In genomic region chr6:142846883-142847287, GRCh38 we compare ENCODE assay signal across 7 cellular contexts.
DNase-seq lines count a peak whose midpoint lies in the region; ATAC-seq and TF ChIP-seq lines count a peak whose summit lies in the region.

No MANE protein-coding gene starts in this region.

- H3K36me3 ChIP-seq in HEK293 (ENCODE audit: control insufficient read depth in 2 of 2, insufficient read depth in 1 of 2, low read length in 2 of 2) (no peaks in the 10 kb centered on the region), heart left ventricle (no peaks in the 10 kb centered on the region), stomach (no peaks in the 10 kb centered on the region)

- 25 to 35% (median 29%) methylated on average over 5 of the region's 5 CpGs for WGBS in heart left ventricle, 4 donors
- 62 to 78% (median 68%) methylated on average over 5 of the region's 5 CpGs for WGBS in stomach, 5 donors

- H3K9me3 Mint-ChIP-seq in activated B cell treated with CpG ODN at 0.5 μM for 24 hours (no peaks in the 10 kb centered on the region), CD14-positive monocyte (no peaks in the 10 kb centered on the region)

- intact Hi-C loops in activated B cell treated with CpG ODN at 0.5 μM for 24 hours (cut with micrococcal nuclease) = no loop called here
- intact Hi-C loops in heart left ventricle (cut with DNase I) = loop anchor here in 8 of 10 donors (1.0 to 10.0 kb wide), 6 partner anchors 35 to 100 kb away; partner anchors contain the start of gene HIVEP2 (in 6 of the 8)
- intact Hi-C loops in stomach (cut with DNase I; ENCODE audit: low total_unique reads) = no loop called here
- intact Hi-C loops in CD14-positive monocyte (cut with micrococcal nuclease) = no loop called here

- no peaks in the 10 kb centered on the region for H3K27me3 ChIP-seq in heart left ventricle
- H3K27me3 ChIP-seq in stomach = no peaks in the 10 kb centered on the region

- H3K4me3 Mint-ChIP-seq in activated B cell treated with CpG ODN at 0.5 μM for 24 hours (no peak overlapping the region), CD14-positive monocyte (no peak overlapping the region)

- H3K27ac ChIP-seq in HEK293 (ENCODE audit: extremely low read depth, low read depth, low read length) = no peak overlapping the region
- H3K27ac ChIP-seq in heart left ventricle = peak overlapping the region; percentile 69 to 89 (median 86)
- H3K27ac ChIP-seq in stomach = peak overlapping the region; percentile 57 to 85 (median 77)

- H3K27me3 Mint-ChIP-seq in activated B cell treated with CpG ODN at 0.5 μM for 24 hours (no peaks in the 10 kb centered on the region), CD14-positive monocyte (ENCODE audit: low read depth in 3 of 3) (no peaks in the 10 kb centered on the region)

- POLR2A ChIA-PET in HEK293 (lab: Yijun Ruan, JAX) = no interaction called here
- POLR2A ChIA-PET in activated B cell treated with CpG ODN at 0.5 μM for 24 hours (lab: Charles Lee) = interaction anchor here (1.1 to 1.5 kb wide), 2 partner anchors 27 to 100 kb away, joined by 3 to 6 read pairs; no protein-coding TSS in a partner anchor

- TF ChIP-seq POLR2A in heart left ventricle (IDR thresholded peaks at IDR 0.05) (no peak), stomach (IDR thresholded peaks at IDR 0.05) (no peak)

- ATAC-seq in activated B cell treated with CpG ODN at 0.5 μM for 24 hours (ENCODE audit: low read depth) (no peak), heart left ventricle (peak; percentile 61 to 76 (median 67))

- H3K4me1 Mint-ChIP-seq in activated B cell treated with CpG ODN at 0.5 μM for 24 hours (peaks cover 97% of the 10 kb centered on the region), CD14-positive monocyte (peaks cover 42% of the 10 kb centered on the region)

- H3K36me3 Mint-ChIP-seq in activated B cell treated with CpG ODN at 0.5 μM for 24 hours (ENCODE audit: low read depth) (no peaks in the 10 kb centered on the region), CD14-positive monocyte (no peaks in the 10 kb centered on the region)

- no peak for TF ChIP-seq EP300 in stomach (IDR thresholded peaks at IDR 0.05)

- peak overlapping the region; percentile 90 for H3K27ac Mint-ChIP-seq in activated B cell treated with CpG ODN at 0.5 μM for 24 hours
- no peak overlapping the region for H3K27ac Mint-ChIP-seq in CD14-positive monocyte

- no peak for DNase-seq in activated B cell treated with CpG ODN at 0.5 μM for 24 hours
- DNase-seq in heart left ventricle = peak in 4 of 5 donors; percentile 49 to 67 (median 54)
- DNase-seq in stomach = no peak
- no peak for DNase-seq in CD14-positive monocyte (ENCODE audit: low spot score)
- DNase-seq in germinal center (ENCODE audit: low spot score) = no peak
- DNase-seq in AML-193 (lab: John Stamatoyannopoulos, UW) = no peak

- H3K4me3 ChIP-seq in HEK293 (ENCODE audit: low read depth, low read length) = no peak overlapping the region
- peak overlapping the region in 2 of 12 donors; percentile 1 to 2 for H3K4me3 ChIP-seq in heart left ventricle
- H3K4me3 ChIP-seq in stomach = no peak overlapping the region

- no peaks in the 10 kb centered on the region for H3K9me3 ChIP-seq in HEK293 (ENCODE audit: control insufficient read depth, insufficient read depth, low read depth, low read length)
- H3K9me3 ChIP-seq in heart left ventricle = no peaks in the 10 kb centered on the region
- no peaks in the 10 kb centered on the region for H3K9me3 ChIP-seq in stomach

- peaks cover 49% of the 10 kb centered on the region for H3K4me1 ChIP-seq in HEK293 (ENCODE audit: control insufficient read depth, insufficient read depth, low read length)
- peaks cover 11 to 99% (median 84%) of the 10 kb centered on the region in 12 donors for H3K4me1 ChIP-seq in heart left ventricle
- H3K4me1 ChIP-seq in stomach = peaks cover 23 to 94% (median 59%) of the 10 kb centered on the region in 4 donors

- no peak for TF ChIP-seq CTCF in HEK293 (tag by site-specific recombination; IDR thresholded peaks at IDR 0.05)
- no peak for TF ChIP-seq CTCF in activated B cell treated with CpG ODN at 0.5 μM for 24 hours (IDR thresholded peaks at IDR 0.05)
- TF ChIP-seq CTCF in heart left ventricle (IDR thresholded peaks at IDR 0.05) = no peak
- no peak for TF ChIP-seq CTCF in stomach (IDR thresholded peaks at IDR 0.05)
- TF ChIP-seq CTCF in CD14-positive monocyte (IDR thresholded peaks at IDR 0.05) = no peak

- CTCF ChIA-PET in HEK293 (lab: Yijun Ruan, JAX) (interaction anchor here (0.7 to 1.9 kb wide), 2 partner anchors 42 to 46 kb away, joined by 3 to 5 read pairs; no protein-coding TSS in a partner anchor), activated B cell treated with CpG ODN at 0.5 μM for 24 hours (lab: Charles Lee) (no interaction called here)

TF ChIP-seq in HEK293, 187 proteins besides CTCF, POLR2A, EP300 and RAD21 (continues in another document):
- TF ChIP-seq PRDM10 (tag by site-specific recombination; IDR thresholded peaks at IDR 0.05) (peak; percentile 67; the same call in 1 of the 2 replicates), ZNF561 (tag by site-specific recombination; IDR thresholded peaks at IDR 0.05; ENCODE audit: borderline replicate concordance) (0 out of 2 replicates have a peak, but pooled peaks have one; percentile 48), WT1 (tag by site-specific recombination; IDR thresholded peaks at IDR 0.05) (peak; percentile 91), ZIC2 (tag by site-specific recombination; IDR thresholded peaks at IDR 0.05) (peak; percentile 62; the same call in 1 of the 2 replicates), GLI4 (tag by site-specific recombination; IDR thresholded peaks at IDR 0.05) (no peak), ZNF660 (tag by site-specific recombination; IDR thresholded peaks at IDR 0.05) (peak; percentile 31; the same call in 1 of the 2 replicates), OSR2 (tag by site-specific recombination; IDR thresholded peaks at IDR 0.05) (0 out of 2 replicates have a peak, but pooled peaks have one; percentile 8), ZNF639 (tag by site-specific recombination; IDR thresholded peaks at IDR 0.05) (peak; percentile 13; the same call in 1 of the 2 replicates), TRIM28 (IDR thresholded peaks at IDR 0.05; ENCODE audit: borderline replicate concordance, low read length) (peak; percentile 79; the same call in 1 of the 2 replicates), ZBTB17 (tag by site-specific recombination; IDR thresholded peaks at IDR 0.05) (no peak; the same call in 1 of the 2 replicates), KLF8 (tag by site-specific recombination; IDR thresholded peaks at IDR 0.05) (0 out of 2 replicates have a peak, but pooled peaks have one; percentile 14), PRDM1 (tag by site-specific recombination; IDR thresholded peaks at IDR 0.05) (no peak), SP7 (tag by site-specific recombination; IDR thresholded peaks at IDR 0.05) (peak; percentile 10), TCF7L2 (IDR thresholded peaks at IDR 0.05; ENCODE audit: borderline replicate concordance, low read depth, low read length) (0 out of 2 replicates have a peak, but pooled peaks have one; percentile 18), ZNF324 (tag by site-specific recombination; IDR thresholded peaks at IDR 0.05) (no peak), KLF17 (tag by site-specific recombination; IDR thresholded peaks at IDR 0.05) (no peak), GFI1B (tag by site-specific recombination; IDR thresholded peaks at IDR 0.05) (0 out of 2 replicates have a peak, but pooled peaks have one; percentile 46)

Comparison
In these comparisons a context has a peak if more than half of its experiments do, and no peak if none do; other contexts are left out.
1. DNase-seq: peak in heart left ventricle (4 of 5); none in activated B cell treated with CpG ODN at 0.5 μM for 24 hours (single experiment), stomach (single experiment), CD14-positive monocyte (single experiment), germinal center (single experiment) and AML-193 (0 of 2).
2. intact Hi-C loops: an anchor here in heart left ventricle (1.0 to 10.0 kb wide); none called in activated B cell treated with CpG ODN at 0.5 μM for 24 hours, stomach and CD14-positive monocyte.